ENCODE assay signal across 1 cellular context in genomic region chr12:22533155-22533554, GRCh38.
A peak's percentile ranks its signal among the peaks of the same experiment; 100 is the strongest.
TF ChIP-seq lines count a peak whose summit lies in the region.

No MANE protein-coding gene starts in this region.

TF ChIP-seq in GM12878, 131 proteins besides CTCF, POLR2A, EP300 and RAD21:
- TF ChIP-seq EED (IDR thresholded peaks at IDR 0.05; ENCODE audit: low read depth) (no peak), FOXM1 (IDR thresholded peaks at IDR 0.05; ENCODE audit: low read depth, low read length) (no peak), SMARCA5 (IDR thresholded peaks at IDR 0.05) (no peak), ZBTB40 (IDR thresholded peaks at IDR 0.05; ENCODE audit: borderline replicate concordance) (no peak), MYB (IDR thresholded peaks at IDR 0.05; ENCODE audit: borderline replicate concordance, low read depth, low read length) (no peak), BCL3 (IDR thresholded peaks at IDR 0.05; ENCODE audit: borderline replicate concordance, insufficient read depth, low read depth, low read length, poor library complexity, severe bottlenecking) (no peak), MEF2B (IDR thresholded peaks at IDR 0.05; ENCODE audit: partially characterized antibody, poor library complexity, severe bottlenecking) (peak; percentile 47), BCL11A (IDR thresholded peaks at IDR 0.05; ENCODE audit: low read depth, low read length) (no peak), GATAD2B (conservative IDR thresholded peaks at IDR 0.05; ENCODE audit: low read depth) (no peak), NFIC (IDR thresholded peaks at IDR 0.05; ENCODE audit: low read depth, low read length) (no peak), IKZF2 (IDR thresholded peaks at IDR 0.05) (peak in 1 of 2 experiments; percentile 17; a peak in 2 of 4 replicates), POU2F2 (IDR thresholded peaks at IDR 0.05; ENCODE audit: borderline replicate concordance, low read depth, low read length) (no peak), KDM1A (IDR thresholded peaks at IDR 0.05; ENCODE audit: borderline replicate concordance) (no peak), RBBP5 (conservative IDR thresholded peaks at IDR 0.05) (no peak), ATF7 (IDR thresholded peaks at IDR 0.05; ENCODE audit: low read depth) (no peak), NKRF (conservative IDR thresholded peaks at IDR 0.05) (no peak), BRCA1 (IDR thresholded peaks at IDR 0.05; ENCODE audit: low read depth, low read length) (no peak), ATF2 (IDR thresholded peaks at IDR 0.05; ENCODE audit: low read length) (no peak), CREM (IDR thresholded peaks at IDR 0.05; ENCODE audit: low read depth) (no peak), MLLT1 (IDR thresholded peaks at IDR 0.05) (peak; percentile 42; the same call in 1 of the 2 replicates), CUX1 (IDR thresholded peaks at IDR 0.05; ENCODE audit: insufficient replicate concordance, low read depth, low read length) (no peak), CREB1 (IDR thresholded peaks at IDR 0.05; ENCODE audit: low read depth) (no peak), MTA2 (IDR thresholded peaks at IDR 0.05; ENCODE audit: low read depth) (peak; percentile 42; the same call in 1 of the 2 replicates), NR2F1 (conservative IDR thresholded peaks at IDR 0.05) (no peak), ELK1 (IDR thresholded peaks at IDR 0.05; ENCODE audit: low read depth, low read length) (no peak), HSF1 (IDR thresholded peaks at IDR 0.05; ENCODE audit: low read depth, low read length) (no peak), MAX (IDR thresholded peaks at IDR 0.05; ENCODE audit: low read depth, low read length) (no peak), NFYA (IDR thresholded peaks at IDR 0.05; ENCODE audit: borderline replicate concordance, low read depth, low read length) (no peak), JUNB (IDR thresholded peaks at IDR 0.05) (no peak), ZNF622 (IDR thresholded peaks at IDR 0.05) (no peak)
